ENCODE assay signal across 8 cellular contexts in the genomic region with DNA sequence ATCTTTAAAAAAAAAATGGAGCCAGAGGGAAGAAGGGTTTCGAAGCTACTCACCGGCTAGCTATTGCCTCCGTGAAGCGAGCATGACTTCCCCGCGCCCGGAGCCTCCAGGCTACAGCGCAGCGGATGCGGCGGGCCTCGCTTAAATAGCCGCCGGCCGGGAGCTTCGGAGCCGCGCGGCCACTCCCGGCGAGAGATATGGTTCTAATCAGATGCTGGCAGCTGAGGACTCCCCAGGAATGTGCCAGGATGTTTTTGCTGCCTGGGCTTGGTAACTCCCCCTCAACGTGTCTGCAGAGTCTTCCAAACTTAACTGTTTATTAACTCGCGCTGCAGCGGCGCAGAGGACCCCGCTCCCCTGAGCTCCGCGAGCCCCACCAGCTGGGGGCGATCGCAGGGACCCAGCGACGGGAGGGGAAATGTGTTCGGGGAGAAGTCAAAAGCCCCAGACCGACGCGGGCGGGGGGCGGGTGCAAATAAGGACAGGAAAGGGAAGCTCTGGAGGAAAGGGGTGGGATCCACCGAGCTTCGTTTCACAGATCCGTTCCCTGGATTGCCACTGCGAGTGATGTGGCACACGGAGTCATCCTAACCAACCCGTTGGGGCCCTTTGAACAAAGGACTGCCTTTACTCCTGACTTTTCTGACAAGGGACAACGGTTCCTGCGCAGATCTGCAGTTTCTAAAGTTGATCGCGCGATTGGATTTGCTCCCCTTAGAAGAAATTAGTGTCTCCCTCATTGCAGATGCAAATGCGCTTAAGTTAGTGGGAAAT. TPM values are rescaled to one million over a fixed set of nuclear protein-coding genes. Genes with fewer than 3 reads are reported as not detected.
DNase-seq lines count a peak whose midpoint lies in the region; ATAC-seq, FAIRE-seq and TF ChIP-seq lines count a peak whose summit lies in the region.

A gene (minus strand): TSS at position 230 of the 774 bp plus-strand sequence. CDS start 30,660 bp downstream, outside the sequence.

- TF ChIP-seq EP300 in stomach (IDR thresholded peaks at IDR 0.05), result no peak

- CTCF ChIA-PET in activated naive CD4-positive, alpha-beta T cell treated with anti-CD3 and anti-CD28 coated beads for 36 hours (lab: Charles Lee), result interaction anchor here (0.6 to 2.5 kb wide), 13 partner anchors 9 to 500 kb away, joined by 3 to 9 read pairs (median 4); no protein-coding TSS in a partner anchor

- H3K27ac ChIP-seq in stomach, result peak within 1 kb of the TSS; percentile 48 to 88 (median 84)

- H3K27me3 ChIP-seq in H7 (ENCODE audit: control insufficient read depth, insufficient read depth, low read length) (no peaks in the 10 kb centered on the region), stomach (peaks cover 0 to 7% (median 0%) of the 10 kb centered on the region in 3 donors)

- peak; percentile 92 for FAIRE-seq in RCC 7860 (lab: Jason Lieb, UNC)

- H3K4me1 Mint-ChIP-seq in activated naive CD4-positive, alpha-beta T cell treated with anti-CD3 and anti-CD28 coated beads for 36 hours (ENCODE audit: low read depth), result no peaks in the 10 kb centered on the region
- peaks cover 35 to 46% of the 10 kb centered on the region in 2 donors for H3K4me1 Mint-ChIP-seq in natural killer cell

- peaks cover 38% of the 10 kb centered on the region for H3K27me3 Mint-ChIP-seq in activated naive CD4-positive, alpha-beta T cell treated with anti-CD3 and anti-CD28 coated beads for 36 hours (ENCODE audit: low read depth)
- no peaks in the 10 kb centered on the region for H3K27me3 Mint-ChIP-seq in natural killer cell (ENCODE audit: low read depth in 2 of 2)

- TF ChIP-seq POLR2A in stomach (IDR thresholded peaks at IDR 0.05), result peak in 1 of 4 donors; percentile 15

- no peaks in the 10 kb centered on the region for H3K9me3 Mint-ChIP-seq in activated naive CD4-positive, alpha-beta T cell treated with anti-CD3 and anti-CD28 coated beads for 36 hours
- H3K9me3 Mint-ChIP-seq in natural killer cell, result no peaks in the 10 kb centered on the region

- H3K4me3 ChIP-seq in H7 (ENCODE audit: insufficient read depth, low read depth, low read length), result peak within 1 kb of the TSS; percentile 59
- H3K4me3 ChIP-seq in fibroblast of villous mesenchyme (ENCODE audit: low read depth, low read length), result peak within 1 kb of the TSS; percentile 93
- peak within 1 kb of the TSS; percentile 56 to 63 (median 61) for H3K4me3 ChIP-seq in stomach

- no peaks in the 10 kb centered on the region for H3K36me3 Mint-ChIP-seq in activated naive CD4-positive, alpha-beta T cell treated with anti-CD3 and anti-CD28 coated beads for 36 hours (ENCODE audit: low read depth)
- H3K36me3 Mint-ChIP-seq in natural killer cell, result no peaks in the 10 kb centered on the region

- H3K36me3 ChIP-seq in H7 (replicated peaks; ENCODE audit: control insufficient read depth, insufficient read depth, low read length) (no peaks in the 10 kb centered on the region), stomach (no peaks in the 10 kb centered on the region)

- 2 to 4% (median 2%) methylated on average over 39 to 51 of the region's 51 CpGs for WGBS in stomach, 5 donors

- peak within 1 kb of the TSS; percentile 74 for H3K4me3 Mint-ChIP-seq in activated naive CD4-positive, alpha-beta T cell treated with anti-CD3 and anti-CD28 coated beads for 36 hours
- H3K4me3 Mint-ChIP-seq in natural killer cell, result peak within 1 kb of the TSS; percentile 96

- TF ChIP-seq CTCF in fibroblast of villous mesenchyme (IDR thresholded peaks at IDR 0.05; ENCODE audit: insufficient read depth, low read depth, low read length) (peak; percentile 69), natural killer cell (IDR thresholded peaks at IDR 0.05) (peak; percentile 61), stomach (IDR thresholded peaks at IDR 0.05) (peak in 2 of 7 experiments; percentile 19 to 22)

- no peaks in the 10 kb centered on the region for H3K9me3 ChIP-seq in stomach

- H3K4me1 ChIP-seq in stomach, result peaks cover 5 to 58% (median 32%) of the 10 kb centered on the region in 4 donors

- H3K27ac Mint-ChIP-seq in activated naive CD4-positive, alpha-beta T cell treated with anti-CD3 and anti-CD28 coated beads for 36 hours, result no peak within 1 kb of the TSS
- peak within 1 kb of the TSS; percentile 85 to 94 for H3K27ac Mint-ChIP-seq in natural killer cell

- peak; percentile 87 to 89 (median 88) for ATAC-seq in natural killer cell
- ATAC-seq in HG02885 (IDR thresholded peaks at IDR 0.05; ENCODE audit: poor library complexity, unreplicated experiment), result no peak

- intact Hi-C loops in activated naive CD4-positive, alpha-beta T cell treated with anti-CD3 and anti-CD28 coated beads for 36 hours (cut with micrococcal nuclease), result loop anchor here (1.0 kb wide), 1 partner anchor 122 kb away; no protein-coding TSS in a partner anchor
- intact Hi-C loops in natural killer cell (cut with micrococcal nuclease) (no loop called here), stomach (cut with DNase I; ENCODE audit: low total_unique reads) (no loop called here)

- DNase-seq in AML-193 (lab: John Stamatoyannopoulos, UW) (peak; percentile 81 to 86), H7 (peak; percentile 86), RCC 7860 (ENCODE audit: low spot score) (peak; percentile 97), fibroblast of villous mesenchyme (ENCODE audit: low read depth) (peak; percentile 98), natural killer cell (peak; percentile 62), stomach (peak; percentile 73)
- DNase-seq in activated naive CD4-positive, alpha-beta T cell treated with anti-CD3 and anti-CD28 coated beads for 36 hours, result peak; percentile 60

RNA-seq across cellular contexts. Expression of the gene that starts here (rescaled TPM):
- 2.7 and 3.7 TPM in 2 replicates for total RNA-seq in H7 (2014; rRNA removed; shearing (Covaris generic))
- not detected for total RNA-seq in activated naive CD4-positive, alpha-beta T cell treated with anti-CD3 and anti-CD28 coated beads for 36 hours
- total RNA-seq in fibroblast of villous mesenchyme (231 and 332 TPM in 2 replicates), natural killer cell (10 to 100 TPM; 33.0 to 53.8 (median 36.9) TPM), stomach (10 to 100 TPM in 4 of 5 donors, 1 to 10 TPM in 1; 4.9 to 74.4 (median 43.0) TPM)
- 10 to 100 TPM in 2 of 3 donors, 1 to 10 TPM in 1; 3.1 to 37.0 (median 19.9) TPM for polyA plus RNA-seq in stomach

Comparison
In these comparisons a context has a peak if more than half of its experiments do, and no peak if none do; other contexts are left out.
1. Peak in DNase-seq in activated naive CD4-positive, alpha-beta T cell treated with anti-CD3 and anti-CD28 coated beads for 36 hours; RNA of the gene not detected or under 1 TPM.